ENCODE assay signal across 27 cellular contexts in genomic region chr4:183229397-183229796, GRCh38.
DNase-seq lines count a peak whose midpoint lies in the region; ATAC-seq and TF ChIP-seq lines count a peak whose summit lies in the region.
"Had no signal": no experiment of that assay in that cellular context is flagged by ENCODE, and none has a peak within 500 bp of the region (broad histone marks: within the 10 kb centered on the region; RNA-seq: fewer than 3 reads in every experiment).

No MANE protein-coding gene starts in this region.

- H3K4me3 Mint-ChIP-seq in activated naive CD8-positive, alpha-beta T cell treated with anti-CD3 and anti-CD28 coated beads, Interleukin-2, amount 50 U/mL, for 24 hours = no peak overlapping the region
- no peak overlapping the region for H3K4me3 Mint-ChIP-seq in activated naive CD8-positive, alpha-beta T cell treated with anti-CD3 and anti-CD28 coated beads for 36 hours
- H3K4me3 Mint-ChIP-seq in activated T-helper 1 cell treated with anti-CD3 and anti-CD28 coated beads, Interleukin-12 subunit alpha, Interleukin-12 subunit beta, Interleukin-2, Interleukin-4 antibody, amounts not matched to agents 30 ng/mL and 10 ng/mL and 1 ng/mL, durations not matched to agents 14 hours and 24 hours and 36 hours = no peak overlapping the region
- H3K4me3 Mint-ChIP-seq: activated CD4-positive, alpha-beta memory T cell treated with anti-CD3 and anti-CD28 coated beads, Interleukin-2, amount 10 ng/mL, durations not matched to agents 7 days and 5 days; activated naive CD8-positive, alpha-beta T cell treated with anti-CD3 and anti-CD28 coated beads, Interleukin-2, amount 10 ng/mL, durations not matched to agents 7 days and 5 days; CD8-positive, alpha-beta T cell; IgD-negative memory B cell; nephron; stimulated activated naive CD8-positive, alpha-beta T cell treated with anti-CD3 and anti-CD28 coated beads, Interleukin-15, Interleukin-2, amounts not matched to agents 100 ng/mL and 50 ng/mL, for 24 hours; T-helper 17 cell had no signal

- no peaks in the 10 kb centered on the region for H3K9me3 Mint-ChIP-seq in activated naive CD8-positive, alpha-beta T cell treated with anti-CD3 and anti-CD28 coated beads, Interleukin-2, amount 50 U/mL, for 24 hours
- H3K9me3 Mint-ChIP-seq in activated naive CD8-positive, alpha-beta T cell treated with anti-CD3 and anti-CD28 coated beads for 36 hours = no peaks in the 10 kb centered on the region
- H3K9me3 Mint-ChIP-seq in activated T-helper 1 cell treated with anti-CD3 and anti-CD28 coated beads, Interleukin-12 subunit alpha, Interleukin-12 subunit beta, Interleukin-2, Interleukin-4 antibody, amounts not matched to agents 30 ng/mL and 10 ng/mL and 1 ng/mL, durations not matched to agents 14 hours and 24 hours and 36 hours = no peaks in the 10 kb centered on the region
- H3K9me3 Mint-ChIP-seq: activated CD4-positive, alpha-beta memory T cell treated with anti-CD3 and anti-CD28 coated beads, Interleukin-2, amount 10 ng/mL, durations not matched to agents 7 days and 5 days; activated naive CD8-positive, alpha-beta T cell treated with anti-CD3 and anti-CD28 coated beads, Interleukin-2, amount 10 ng/mL, durations not matched to agents 7 days and 5 days; CD8-positive, alpha-beta T cell; IgD-negative memory B cell; nephron; stimulated activated naive CD8-positive, alpha-beta T cell treated with anti-CD3 and anti-CD28 coated beads, Interleukin-15, Interleukin-2, amounts not matched to agents 100 ng/mL and 50 ng/mL, for 24 hours had no signal

- DNase-seq in activated naive CD8-positive, alpha-beta T cell treated with anti-CD3 and anti-CD28 coated beads, Interleukin-2, amount 50 U/mL, for 24 hours = no peak
- DNase-seq in activated naive CD8-positive, alpha-beta T cell treated with anti-CD3 and anti-CD28 coated beads for 36 hours = no peak
- DNase-seq in NCI-H69 (lab: John Stamatoyannopoulos, UW) (peak; percentile 12), epithelial cell of esophagus (ENCODE audit: low read depth) (peak; percentile 49), SKM-1 (lab: John Stamatoyannopoulos, UW; ENCODE audit: unreplicated experiment) (no peak), DMS53 (lab: John Stamatoyannopoulos, UW) (no peak), glomerular visceral epithelial cell (ENCODE audit: extremely low spot score) (no peak)
- DNase-seq in activated T-helper 1 cell treated with anti-CD3 and anti-CD28 coated beads, Interleukin-12 subunit alpha, Interleukin-12 subunit beta, Interleukin-2, Interleukin-4 antibody, amounts not matched to agents 30 ng/mL and 10 ng/mL and 1 ng/mL, durations not matched to agents 14 hours and 24 hours and 36 hours (ENCODE audit: low spot score) = no peak
- DNase-seq: activated CD4-positive, alpha-beta memory T cell treated with anti-CD3 and anti-CD28 coated beads, Interleukin-2, amount 10 ng/mL, durations not matched to agents 7 days and 5 days; activated CD4-positive, CD25-positive, alpha-beta regulatory T cell treated with anti-CD3 and anti-CD28 coated beads, Interleukin-2, amount 50 U/mL, for 72 hours; activated naive CD8-positive, alpha-beta T cell treated with anti-CD3 and anti-CD28 coated beads, Interleukin-2, amount 10 ng/mL, durations not matched to agents 7 days and 5 days; AML-193; CD8-positive, alpha-beta T cell; DMS 273 treated with DMSO at 0.1 percent for 48 hours; left cardiac atrium; NCI-H1105 treated with DMSO at 0.1 percent for 48 hours; NCI-H2081; NCI-H524; pancreas; retina; T-helper 17 cell; uterus had no signal

- peaks cover 2% of the 10 kb centered on the region for H3K27me3 Mint-ChIP-seq in activated naive CD8-positive, alpha-beta T cell treated with anti-CD3 and anti-CD28 coated beads, Interleukin-2, amount 50 U/mL, for 24 hours
- H3K27me3 Mint-ChIP-seq in activated naive CD8-positive, alpha-beta T cell treated with anti-CD3 and anti-CD28 coated beads for 36 hours = no peaks in the 10 kb centered on the region
- peaks cover 3% of the 10 kb centered on the region for H3K27me3 Mint-ChIP-seq in activated T-helper 1 cell treated with anti-CD3 and anti-CD28 coated beads, Interleukin-12 subunit alpha, Interleukin-12 subunit beta, Interleukin-2, Interleukin-4 antibody, amounts not matched to agents 30 ng/mL and 10 ng/mL and 1 ng/mL, durations not matched to agents 14 hours and 24 hours and 36 hours (ENCODE audit: insufficient read depth)
- H3K27me3 Mint-ChIP-seq: IgD-negative memory B cell, T-helper 17 cell had no signal

- peak; percentile 43 for ATAC-seq in activated naive CD8-positive, alpha-beta T cell treated with anti-CD3 and anti-CD28 coated beads, Interleukin-2, amount 50 U/mL, for 24 hours
- ATAC-seq: A549; CD8-positive, alpha-beta T cell; left cardiac atrium; pancreas; T-helper 17 cell had no signal

- H3K36me3 Mint-ChIP-seq in activated naive CD8-positive, alpha-beta T cell treated with anti-CD3 and anti-CD28 coated beads, Interleukin-2, amount 50 U/mL, for 24 hours (ENCODE audit: low read depth) = no peaks in the 10 kb centered on the region
- peaks cover 2% of the 10 kb centered on the region for H3K36me3 Mint-ChIP-seq in activated naive CD8-positive, alpha-beta T cell treated with anti-CD3 and anti-CD28 coated beads for 36 hours
- no peaks in the 10 kb centered on the region for H3K36me3 Mint-ChIP-seq in activated T-helper 1 cell treated with anti-CD3 and anti-CD28 coated beads, Interleukin-12 subunit alpha, Interleukin-12 subunit beta, Interleukin-2, Interleukin-4 antibody, amounts not matched to agents 30 ng/mL and 10 ng/mL and 1 ng/mL, durations not matched to agents 14 hours and 24 hours and 36 hours (ENCODE audit: low read depth)
- H3K36me3 Mint-ChIP-seq: activated naive CD8-positive, alpha-beta T cell treated with anti-CD3 and anti-CD28 coated beads, Interleukin-2, amount 10 ng/mL, durations not matched to agents 7 days and 5 days; CD8-positive, alpha-beta T cell; IgD-negative memory B cell had no signal

- no peak overlapping the region for H3K4me3 ChIP-seq in epithelial cell of esophagus (ENCODE audit: low read length)
- H3K4me3 ChIP-seq: A549, pancreas, skin epidermis, uterus had no signal

- no peaks in the 10 kb centered on the region for H3K4me1 Mint-ChIP-seq in activated naive CD8-positive, alpha-beta T cell treated with anti-CD3 and anti-CD28 coated beads, Interleukin-2, amount 50 U/mL, for 24 hours
- no peaks in the 10 kb centered on the region for H3K4me1 Mint-ChIP-seq in activated naive CD8-positive, alpha-beta T cell treated with anti-CD3 and anti-CD28 coated beads for 36 hours
- H3K4me1 Mint-ChIP-seq in activated T-helper 1 cell treated with anti-CD3 and anti-CD28 coated beads, Interleukin-12 subunit alpha, Interleukin-12 subunit beta, Interleukin-2, Interleukin-4 antibody, amounts not matched to agents 30 ng/mL and 10 ng/mL and 1 ng/mL, durations not matched to agents 14 hours and 24 hours and 36 hours (ENCODE audit: low read depth) = no peaks in the 10 kb centered on the region
- H3K4me1 Mint-ChIP-seq: activated CD4-positive, alpha-beta memory T cell treated with anti-CD3 and anti-CD28 coated beads, Interleukin-2, amount 10 ng/mL, durations not matched to agents 7 days and 5 days; activated naive CD8-positive, alpha-beta T cell treated with anti-CD3 and anti-CD28 coated beads, Interleukin-2, amount 10 ng/mL, durations not matched to agents 7 days and 5 days; IgD-negative memory B cell; nephron; T-helper 17 cell had no signal

- TF ChIP-seq CTCF in epithelial cell of esophagus (IDR thresholded peaks at IDR 0.05; ENCODE audit: insufficient read depth, low read depth, low read length, missing control alignments) = no peak

- intact Hi-C loops in activated T-helper 1 cell treated with anti-CD3 and anti-CD28 coated beads, Interleukin-12 subunit alpha, Interleukin-12 subunit beta, Interleukin-2, Interleukin-4 antibody, amounts not matched to agents 30 ng/mL and 10 ng/mL and 1 ng/mL, durations not matched to agents 14 hours and 24 hours and 36 hours (cut with micrococcal nuclease) = no loop called here

- H3K27ac Mint-ChIP-seq in activated naive CD8-positive, alpha-beta T cell treated with anti-CD3 and anti-CD28 coated beads, Interleukin-2, amount 50 U/mL, for 24 hours = no peak overlapping the region
- no peak overlapping the region for H3K27ac Mint-ChIP-seq in activated naive CD8-positive, alpha-beta T cell treated with anti-CD3 and anti-CD28 coated beads for 36 hours
- H3K27ac Mint-ChIP-seq in activated T-helper 1 cell treated with anti-CD3 and anti-CD28 coated beads, Interleukin-12 subunit alpha, Interleukin-12 subunit beta, Interleukin-2, Interleukin-4 antibody, amounts not matched to agents 30 ng/mL and 10 ng/mL and 1 ng/mL, durations not matched to agents 14 hours and 24 hours and 36 hours = no peak overlapping the region
- H3K27ac Mint-ChIP-seq: activated CD4-positive, alpha-beta memory T cell treated with anti-CD3 and anti-CD28 coated beads, Interleukin-2, amount 10 ng/mL, durations not matched to agents 7 days and 5 days; activated naive CD8-positive, alpha-beta T cell treated with anti-CD3 and anti-CD28 coated beads, Interleukin-2, amount 10 ng/mL, durations not matched to agents 7 days and 5 days; CD8-positive, alpha-beta T cell; IgD-negative memory B cell; nephron; stimulated activated naive CD8-positive, alpha-beta T cell treated with anti-CD3 and anti-CD28 coated beads, Interleukin-15, Interleukin-2, amounts not matched to agents 100 ng/mL and 50 ng/mL, for 24 hours; T-helper 17 cell had no signal

Comparison
In these comparisons a context has a peak if more than half of its experiments do, and no peak if none do; other contexts are left out.
1. DNase-seq: peak in NCI-H69 (single experiment) and epithelial cell of esophagus (single experiment); none in activated naive CD8-positive, alpha-beta T cell treated with anti-CD3 and anti-CD28 coated beads, Interleukin-2, amount 50 U/mL, for 24 hours (single experiment), activated naive CD8-positive, alpha-beta T cell treated with anti-CD3 and anti-CD28 coated beads for 36 hours (single experiment), activated T-helper 1 cell treated with anti-CD3 and anti-CD28 coated beads, Interleukin-12 subunit alpha, Interleukin-12 subunit beta, Interleukin-2, Interleukin-4 antibody, amounts not matched to agents 30 ng/mL and 10 ng/mL and 1 ng/mL, durations not matched to agents 14 hours and 24 hours and 36 hours (single experiment), SKM-1 (single experiment), DMS53 (single experiment) and glomerular visceral epithelial cell (single experiment).